Comparison of ENCODE assay signal across 17 cellular contexts in genomic region chr3:64213224-64213893, GRCh38. TPM values are rescaled to one million over a fixed set of nuclear protein-coding genes. Genes with fewer than 3 reads are reported as not detected.
DNase-seq lines count a peak whose midpoint lies in the region; ATAC-seq and TF ChIP-seq lines count a peak whose summit lies in the region.
"Had no signal": no experiment of that assay in that cellular context is flagged by ENCODE, and none has a peak within 500 bp of the region (broad histone marks: within the 10 kb centered on the region; RNA-seq: fewer than 3 reads in every experiment).

No MANE protein-coding gene starts in this region.

- peaks cover 47% of the 10 kb centered on the region for H3K4me1 Mint-ChIP-seq in HFFc6 (ENCODE audit: low read depth)
- H3K4me1 Mint-ChIP-seq in chondrocyte (ENCODE audit: low read depth) = peaks cover 53% of the 10 kb centered on the region
- peaks cover 41% of the 10 kb centered on the region for H3K4me1 Mint-ChIP-seq in mesothelial cell of epicardium
- H3K4me1 Mint-ChIP-seq in activated naive CD4-positive, alpha-beta T cell treated with anti-CD3 and anti-CD28 coated beads for 36 hours (ENCODE audit: low read depth) = no peaks in the 10 kb centered on the region
- H3K4me1 Mint-ChIP-seq: activated T-helper 17 cell treated with anti-CD3 and anti-CD28 coated beads, Interleukin-2, amount 50 U/mL, for 72 hours had no signal

- TF ChIP-seq POLR2A in suprapubic skin (IDR thresholded peaks at IDR 0.05) = no peak

- H3K4me1 ChIP-seq in suprapubic skin = peaks cover 62% of the 10 kb centered on the region

- TF ChIP-seq CTCF in HFFc6 (IDR thresholded peaks at IDR 0.05) (no peak), chondrocyte (IDR thresholded peaks at IDR 0.05) (no peak), mesothelial cell of epicardium (IDR thresholded peaks at IDR 0.05; ENCODE audit: unreplicated experiment) (no peak), suprapubic skin (IDR thresholded peaks at IDR 0.05) (no peak)

- peak overlapping the region; percentile 96 for H3K27ac Mint-ChIP-seq in HFFc6
- H3K27ac Mint-ChIP-seq in chondrocyte (ENCODE audit: unreplicated experiment) = peak overlapping the region; percentile 95
- peak overlapping the region; percentile 97 for H3K27ac Mint-ChIP-seq in mesothelial cell of epicardium
- no peak overlapping the region for H3K27ac Mint-ChIP-seq in activated naive CD4-positive, alpha-beta T cell treated with anti-CD3 and anti-CD28 coated beads for 36 hours
- H3K27ac Mint-ChIP-seq: activated T-helper 17 cell treated with anti-CD3 and anti-CD28 coated beads, Interleukin-2, amount 50 U/mL, for 72 hours; GM23338 had no signal

- no peaks in the 10 kb centered on the region for H3K27me3 ChIP-seq in suprapubic skin

- peak overlapping the region; percentile 89 for H3K27ac ChIP-seq in suprapubic skin
- H3K27ac ChIP-seq: HL-60, neutrophil had no signal

- no peak for ATAC-seq in HG02759 (IDR thresholded peaks at IDR 0.05; ENCODE audit: unreplicated experiment)
- ATAC-seq: activated T-helper 17 cell treated with anti-CD3 and anti-CD28 coated beads, Interleukin-2, amount 50 U/mL, for 72 hours; GM23338 had no signal

- H3K9me3 ChIP-seq in suprapubic skin = no peaks in the 10 kb centered on the region
- H3K9me3 ChIP-seq: neutrophil had no signal

- intact Hi-C loops in activated naive CD4-positive, alpha-beta T cell treated with anti-CD3 and anti-CD28 coated beads for 36 hours (cut with micrococcal nuclease) = no loop called here

- no peaks in the 10 kb centered on the region for H3K27me3 Mint-ChIP-seq in HFFc6 (ENCODE audit: insufficient read depth)
- H3K27me3 Mint-ChIP-seq in chondrocyte (ENCODE audit: low read depth) = no peaks in the 10 kb centered on the region
- H3K27me3 Mint-ChIP-seq in mesothelial cell of epicardium (ENCODE audit: low read depth) = no peaks in the 10 kb centered on the region
- H3K27me3 Mint-ChIP-seq in activated naive CD4-positive, alpha-beta T cell treated with anti-CD3 and anti-CD28 coated beads for 36 hours (ENCODE audit: low read depth) = peaks cover 4% of the 10 kb centered on the region
- H3K27me3 Mint-ChIP-seq: activated T-helper 17 cell treated with anti-CD3 and anti-CD28 coated beads, Interleukin-2, amount 50 U/mL, for 72 hours had no signal

- H3K36me3 ChIP-seq in suprapubic skin = no peaks in the 10 kb centered on the region
- H3K36me3 ChIP-seq: neutrophil had no signal

- H3K36me3 Mint-ChIP-seq in HFFc6 (ENCODE audit: low read depth) (peaks cover 7% of the 10 kb centered on the region), chondrocyte (ENCODE audit: low read depth) (peaks cover 1% of the 10 kb centered on the region), mesothelial cell of epicardium (no peaks in the 10 kb centered on the region)
- no peaks in the 10 kb centered on the region for H3K36me3 Mint-ChIP-seq in activated naive CD4-positive, alpha-beta T cell treated with anti-CD3 and anti-CD28 coated beads for 36 hours (ENCODE audit: low read depth)

- H3K9me3 Mint-ChIP-seq in HFFc6 = no peaks in the 10 kb centered on the region
- no peaks in the 10 kb centered on the region for H3K9me3 Mint-ChIP-seq in chondrocyte (ENCODE audit: low read depth)
- no peaks in the 10 kb centered on the region for H3K9me3 Mint-ChIP-seq in mesothelial cell of epicardium
- no peaks in the 10 kb centered on the region for H3K9me3 Mint-ChIP-seq in activated naive CD4-positive, alpha-beta T cell treated with anti-CD3 and anti-CD28 coated beads for 36 hours
- H3K9me3 Mint-ChIP-seq: activated T-helper 17 cell treated with anti-CD3 and anti-CD28 coated beads, Interleukin-2, amount 50 U/mL, for 72 hours; GM23338 had no signal

- no peak for TF ChIP-seq EP300 in suprapubic skin (IDR thresholded peaks at IDR 0.05)

- H3K4me3 ChIP-seq in suprapubic skin = peak overlapping the region; percentile 37
- H3K4me3 ChIP-seq: GM23338, lung had no signal

- H3K4me3 Mint-ChIP-seq in HFFc6 (peak overlapping the region; percentile 84), chondrocyte (ENCODE audit: unreplicated experiment) (no peak overlapping the region), mesothelial cell of epicardium (no peak overlapping the region)
- no peak overlapping the region for H3K4me3 Mint-ChIP-seq in activated naive CD4-positive, alpha-beta T cell treated with anti-CD3 and anti-CD28 coated beads for 36 hours
- H3K4me3 Mint-ChIP-seq: activated T-helper 17 cell treated with anti-CD3 and anti-CD28 coated beads, Interleukin-2, amount 50 U/mL, for 72 hours; GM23338 had no signal

- 77% methylated on average over 9 of the region's 9 CpGs for WGBS in suprapubic skin

- CTCF ChIA-PET in activated naive CD4-positive, alpha-beta T cell treated with anti-CD3 and anti-CD28 coated beads for 36 hours (lab: Charles Lee) = no interaction called here

- DNase-seq in HFFc6 (no peak), chondrocyte (ENCODE audit: low spot score) (no peak), mesothelial cell of epicardium (ENCODE audit: low spot score in 2 of 2, unreplicated experiment in 2 of 2) (no peak), suprapubic skin (ENCODE audit: low spot score in 2 of 2) (no peak), inferior parietal cortex (ENCODE audit: extremely low spot score) (no peak), SHP77 treated with DMSO at 0.1 percent for 48 hours (lab: John Stamatoyannopoulos, UW) (no peak)
- DNase-seq in activated naive CD4-positive, alpha-beta T cell treated with anti-CD3 and anti-CD28 coated beads for 36 hours = no peak
- DNase-seq: activated CD4-positive, alpha-beta T cell treated with anti-CD3 and anti-CD28 coated beads, Interleukin-2, amount 50 U/mL, for 48 hours; NCI-H187; NCI-H69; T1000 had no signal

RNA-seq across cellular contexts. Expression of gene PRICKLE2, which starts 11.9 kb away (rescaled TPM):
- total RNA-seq in HFFc6 (2021; fragmentation: NEBNext Ultra II Directional; extraction: Animal tissue kit (Norgen Biotek cat#: 25700)) = 10 to 100 TPM; 14.0 to 21.7 (median 18.4) TPM
- total RNA-seq in chondrocyte (48.2 to 103 TPM (median 60.5 TPM) in 3 replicates), mesothelial cell of epicardium (41.3 to 46.2 TPM (median 43.2 TPM) in 3 replicates), suprapubic skin (10 to 100 TPM in 3 of 4 donors, 1 to 10 TPM in 1; 6.7 to 14.5 (median 11.9) TPM)
- total RNA-seq in activated naive CD4-positive, alpha-beta T cell treated with anti-CD3 and anti-CD28 coated beads for 36 hours = under 1 TPM in 1 of 2 experiments, not detected in 1; 0.05 TPM
- total RNA-seq: activated T-helper 17 cell treated with anti-CD3 and anti-CD28 coated beads, Interleukin-2, amount 50 U/mL, for 72 hours had no signal

Comparison
In these comparisons a context has a peak if more than half of its experiments do, and no peak if none do; other contexts are left out.
1. RNA of gene PRICKLE2, which starts 11.9 kb away (total RNA-seq): 48.2 to 103 TPM in chondrocyte, 41.3 to 46.2 TPM in mesothelial cell of epicardium, 14.0 to 21.7 TPM in HFFc6 and 6.7 to 14.5 TPM in suprapubic skin; 0.05 TPM in activated naive CD4-positive, alpha-beta T cell treated with anti-CD3 and anti-CD28 coated beads for 36 hours; every median in the first group is over 4 times any median in the second.